Comparison of ENCODE assay signal across 8 cellular contexts in the genomic region with DNA sequence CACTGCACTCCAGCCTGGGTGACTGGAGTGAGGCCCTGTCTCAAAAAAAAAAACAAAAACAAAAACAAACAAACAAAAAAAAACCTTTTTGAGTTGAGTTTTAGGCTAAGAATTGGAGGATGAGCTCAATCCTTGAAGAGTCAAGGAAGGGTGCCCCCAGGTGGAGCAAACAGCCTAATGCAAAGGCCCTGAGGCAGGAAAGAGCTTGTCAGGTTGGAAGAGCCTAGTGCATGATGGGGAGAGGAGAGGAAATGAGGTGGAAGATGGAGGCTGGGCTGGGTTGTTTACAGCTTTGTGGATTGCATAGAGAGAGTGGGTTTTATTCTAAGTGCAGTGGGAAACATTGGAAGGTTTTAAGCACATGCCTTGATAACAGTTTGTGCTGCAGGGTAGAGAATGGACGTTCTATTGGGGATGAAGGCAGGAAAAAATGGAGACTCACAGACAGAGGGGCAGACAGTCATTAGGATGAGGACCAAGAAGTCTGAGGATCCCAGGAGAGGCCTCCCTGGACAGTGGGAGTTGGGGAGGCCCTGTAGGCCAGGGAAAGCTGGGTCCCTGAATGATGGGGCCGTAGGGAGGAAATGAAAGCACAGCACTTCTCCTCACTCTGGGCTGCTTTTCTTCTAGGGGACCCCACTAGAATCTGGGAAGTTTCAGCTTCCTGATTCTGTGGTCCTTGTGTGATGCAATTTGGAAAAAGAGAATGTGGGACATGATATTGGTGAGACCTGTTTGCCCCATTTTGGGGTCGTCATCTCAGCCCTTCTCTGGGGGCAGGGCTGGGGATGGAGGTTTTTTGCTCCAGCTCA. TPM values are rescaled to one million over a fixed set of nuclear protein-coding genes. Genes with fewer than 3 reads are reported as not detected.
DNase-seq lines count a peak whose midpoint lies in the region; ATAC-seq, FAIRE-seq and TF ChIP-seq lines count a peak whose summit lies in the region.

No MANE protein-coding gene starts in this region.

- TF ChIP-seq CTCF in AG09319 (IDR thresholded peaks at IDR 0.05; ENCODE audit: low read depth, low read length) (peak; percentile 6; the same call in 1 of the 2 replicates), fibroblast of mammary gland (conservative IDR thresholded peaks at IDR 0.05; ENCODE audit: control insufficient read depth, insufficient read depth, low read depth, low read length) (peak; percentile 33), left lung (IDR thresholded peaks at IDR 0.05) (no peak)

- H3K36me3 ChIP-seq in left lung, result peaks cover 0 to 24% of the 10 kb centered on the region in 2 donors

- H3K27ac ChIP-seq in left lung, result no peak overlapping the region

- H3K27me3 ChIP-seq in left lung, result peaks cover 13 to 31% of the 10 kb centered on the region in 2 donors

- FAIRE-seq in G401.6 (lab: Jason Lieb, UNC), result peak; percentile 8

- no peak overlapping the region for H3K4me3 ChIP-seq in fibroblast of mammary gland (ENCODE audit: control insufficient read depth, low read depth, low read length)
- no peak overlapping the region for H3K4me3 ChIP-seq in left lung

- no peak for ATAC-seq in GM21528 (IDR thresholded peaks at IDR 0.05; ENCODE audit: low FRiP score, unreplicated experiment)
- ATAC-seq in left lung, result no peak
- no peak for ATAC-seq in GM21526 (IDR thresholded peaks at IDR 0.05; ENCODE audit: low FRiP score, unreplicated experiment)
- no peak for ATAC-seq in GM19023 (IDR thresholded peaks at IDR 0.05; ENCODE audit: unreplicated experiment)

- intact Hi-C loops in left lung (cut with DNase I), result no loop called here

- no peak for DNase-seq in AG09319 (ENCODE audit: extremely low read depth, low read depth)
- DNase-seq in RKO (ENCODE audit: low spot score), result peak; percentile 41
- peak; percentile 43 for DNase-seq in fibroblast of mammary gland (ENCODE audit: low read depth)
- DNase-seq in left lung, result no peak

- no peaks in the 10 kb centered on the region for H3K9me3 ChIP-seq in left lung

- H3K4me1 ChIP-seq in left lung, result peaks cover 12 to 46% of the 10 kb centered on the region in 2 donors

RNA-seq across cellular contexts. Expression of a gene that starts 1.9 kb away (rescaled TPM):
- total RNA-seq in left lung, result 1 to 10 TPM; 6.2 to 7.4 TPM

RNA-seq across cellular contexts. Expression of a gene that starts 13.2 kb away (rescaled TPM):
- total RNA-seq in left lung, result 100 to 1,000 TPM; 554 to 728 TPM

RNA-seq across cellular contexts. Expression of a gene that starts 53.8 kb away (rescaled TPM):
- 100 to 1,000 TPM; 150 to 160 TPM for total RNA-seq in left lung

RNA-seq across cellular contexts. Expression of a gene that starts 56.0 kb away (rescaled TPM):
- 10 to 100 TPM; 51.4 to 73.0 TPM for total RNA-seq in left lung

Comparison
In these comparisons a context has a peak if more than half of its experiments do, and no peak if none do; other contexts are left out.
1. DNase-seq: peak in RKO (single experiment) and fibroblast of mammary gland (single experiment); none in AG09319 (single experiment) and left lung (0 of 2).
2. CTCF ChIP-seq: peak in AG09319 (single experiment) and fibroblast of mammary gland (single experiment); none in left lung (0 of 2).